ENCODE assay signal across 8 cellular contexts in genomic region chr9:70257991-70258691, GRCh38. TPM values are rescaled to one million over a fixed set of nuclear protein-coding genes. Genes with fewer than 3 reads are reported as not detected.
A peak's percentile ranks its signal among the peaks of the same experiment; 100 is the strongest.
DNase-seq lines count a peak whose midpoint lies in the region; ATAC-seq and TF ChIP-seq lines count a peak whose summit lies in the region.

No MANE protein-coding gene starts in this region.

- TF ChIP-seq POLR2A in NB4 (IDR thresholded peaks at IDR 0.05; ENCODE audit: extremely low read depth, insufficient read length) (no peak), erythroblast (IDR thresholded peaks at IDR 0.05; ENCODE audit: low read length) (no peak), testis (IDR thresholded peaks at IDR 0.05) (no peak)

- DNase-seq in A673 (ENCODE audit: low spot score) (peak; percentile 53), GM10266 (ENCODE audit: extremely low spot score) (peak; percentile 32), NB4 (ENCODE audit: low read depth) (peak; percentile 46), erythroblast (lab: John Stamatoyannopoulos, UW) (peak; percentile 63 to 66), midbrain (lab: John Stamatoyannopoulos, UW) (peak; percentile 58), testis (peak; percentile 60)

- H3K4me1 ChIP-seq in A673 (ENCODE audit: insufficient read depth, low read length, poor library complexity, severe bottlenecking) (peaks cover 29% of the 10 kb centered on the region), testis (peaks cover 49% of the 10 kb centered on the region)

- intact Hi-C loops in A673 (cut with micrococcal nuclease; ENCODE audit: unreplicated experiment) (loop anchor here (10.0 kb wide), 1 partner anchor 157 kb away; the partner anchor contains the start of gene KLF9), testis (cut with DNase I; ENCODE audit: low total_unique reads) (no loop called here)

- WGBS in testis, 2 donors: 3% methylated on average over 26 to 27 of the region's 27 CpGs

- BruUV-seq in A673 (replicated peaks; lab: Mats Ljungman, UMichigan): TSS peak; percentile 87

- H3K27ac ChIP-seq in A673 (ENCODE audit: low read depth, low read length, poor library complexity, severe bottlenecking): peak overlapping the region; percentile 96
- H3K27ac ChIP-seq in testis: peak overlapping the region; percentile 97 to 98

- H3K4me3 ChIP-seq in A673 (ENCODE audit: low read depth, low read length, poor library complexity, severe bottlenecking) (peak overlapping the region; percentile 95), NB4 (ENCODE audit: low read depth, low read length) (peak overlapping the region; percentile 60), WI38 (ENCODE audit: low read depth, low read length) (peak overlapping the region; percentile 93), testis (peak overlapping the region; percentile 93 to 99)

- CTCF ChIA-PET in A673 (lab: Charles Lee): no interaction called here

- POLR2A ChIA-PET in A673 (lab: Charles Lee; ENCODE audit: low non-redundant PET): no interaction called here

- H3K27me3 ChIP-seq in A673 (replicated peaks; ENCODE audit: insufficient read depth, low read depth, low read length, poor library complexity) (no peaks in the 10 kb centered on the region), testis (no peaks in the 10 kb centered on the region)

- H3K9me3 ChIP-seq in A673 (ENCODE audit: low read depth, low read length, poor library complexity, severe bottlenecking) (no peaks in the 10 kb centered on the region), testis (no peaks in the 10 kb centered on the region)

- TF ChIP-seq CTCF in A673 (conservative IDR thresholded peaks at IDR 0.05; ENCODE audit: low read depth, low read length): no peak
- no peak for TF ChIP-seq CTCF in GM10266 (IDR thresholded peaks at IDR 0.05; ENCODE audit: control insufficient read depth, insufficient read depth, low read depth, missing control alignments)
- no peak for TF ChIP-seq CTCF in NB4 (IDR thresholded peaks at IDR 0.05; ENCODE audit: low read depth, low read length)
- TF ChIP-seq CTCF in WI38 (IDR thresholded peaks at IDR 0.05; ENCODE audit: low read depth, low read length): no peak
- no peak for TF ChIP-seq CTCF in testis (IDR thresholded peaks at IDR 0.05)

- ATAC-seq in HG02610 (IDR thresholded peaks at IDR 0.05; ENCODE audit: unreplicated experiment): peak; percentile 44

- H3K36me3 ChIP-seq in A673 (ENCODE audit: insufficient read depth, low read length, poor library complexity, severe bottlenecking) (peaks cover 16% of the 10 kb centered on the region), testis (ENCODE audit: low read depth, missing control alignments) (no peaks in the 10 kb centered on the region)

RNA-seq across cellular contexts. Expression of gene SMC5, which starts 0.6 kb away (rescaled TPM):
- total RNA-seq in A673 (2021): 26.4 and 26.5 TPM in 2 replicates
- 10 to 100 TPM; 39.0 to 42.6 TPM for total RNA-seq in testis
- 11.9 TPM for polyA plus RNA-seq in testis (ENCODE audit: insufficient read depth, low read depth, low replicate concordance)

Comparison
In these comparisons a context has a peak if more than half of its experiments do, and no peak if none do; other contexts are left out.
1. Peak in every context shown above with its lines: DNase-seq, ATAC-seq, H3K4me3 ChIP-seq and H3K27ac ChIP-seq.